In genomic region chr3:75641107-75641517, GRCh38 we compare ENCODE assay signal across 8 cellular contexts. TPM values are rescaled to one million over a fixed set of nuclear protein-coding genes. Genes with fewer than 3 reads are reported as not detected.
DNase-seq lines count a peak whose midpoint lies in the region; ATAC-seq, FAIRE-seq and TF ChIP-seq lines count a peak whose summit lies in the region.
"Not testable (repeated sequence)": the region's sequence is repeated elsewhere in the genome, so short reads cannot be mapped to it uniquely, and the experiment has no call there.

No MANE protein-coding gene starts in this region.

- not testable (repeated sequence) for H3K9me3 Mint-ChIP-seq in T-helper 2 cell treated with Interferon-gamma antibody and Interleukin-4, amounts not matched to agents 5 μg/mL and 100 μg/mL, for 36 hours

- H3K27me3 ChIP-seq in ACC112 (ENCODE audit: insufficient read depth, low read length); H7 (ENCODE audit: control insufficient read depth, insufficient read depth, low read length): not testable (repeated sequence)

- DNase-seq in H7 (peak; percentile 62), astrocyte of the hippocampus (ENCODE audit: low read depth, low spot score) (peak; percentile 85), fibroblast of mammary gland (ENCODE audit: low read depth) (peak; percentile 84), kidney (peak; percentile 88), omental fat pad (ENCODE audit: low spot score) (peak; percentile 49)
- peak; percentile 57 for DNase-seq in T-helper 2 cell treated with Interferon-gamma antibody and Interleukin-4, amounts not matched to agents 5 μg/mL and 100 μg/mL, for 36 hours (ENCODE audit: low spot score)
- DNase-seq in stimulated activated CD4-positive, alpha-beta T cell treated with anti-CD3 and anti-CD28 coated beads, TNF-alpha, amount 100 ng/mL, for 48 hours (ENCODE audit: low read depth in 3 of 3), result peak in 2 of 3 donors; percentile 14 to 43

- peaks cover 11% of the 10 kb centered on the region for H3K4me1 Mint-ChIP-seq in T-helper 2 cell treated with Interferon-gamma antibody and Interleukin-4, amounts not matched to agents 5 μg/mL and 100 μg/mL, for 36 hours (ENCODE audit: low read depth)

- not testable (repeated sequence) for H3K79me2 ChIP-seq in ACC112 (ENCODE audit: control insufficient read depth, insufficient read depth, low read length, unreplicated experiment)

- ATAC-seq in omental fat pad (ENCODE audit: low FRiP score), result not testable (repeated sequence)

- intact Hi-C loops in kidney (cut with DNase I), result not testable (repeated sequence)

- H3K4me1 ChIP-seq in ACC112 (ENCODE audit: control insufficient read depth, insufficient read depth, low read length, unreplicated experiment); kidney (ENCODE audit: control insufficient read depth in 1 of 2, insufficient read depth in 1 of 2, low read depth in 1 of 2, low read length in 2 of 2): not testable (repeated sequence)

- H3K27ac Mint-ChIP-seq in T-helper 2 cell treated with Interferon-gamma antibody and Interleukin-4, amounts not matched to agents 5 μg/mL and 100 μg/mL, for 36 hours, result peak overlapping the region; percentile 75

- peak overlapping the region in 1 of 2 donors; percentile 34 for H3K9ac ChIP-seq in kidney (ENCODE audit: low read length in 2 of 2)

- not testable (repeated sequence) for TF ChIP-seq CTCF in fibroblast of mammary gland (conservative IDR thresholded peaks at IDR 0.05; ENCODE audit: control insufficient read depth, insufficient read depth, low read depth, low read length); kidney (IDR thresholded peaks at IDR 0.05; ENCODE audit: borderline replicate concordance, extremely low read depth, insufficient read depth); omental fat pad (IDR thresholded peaks at IDR 0.05)

- not testable (repeated sequence) for H3K27me3 Mint-ChIP-seq in T-helper 2 cell treated with Interferon-gamma antibody and Interleukin-4, amounts not matched to agents 5 μg/mL and 100 μg/mL, for 36 hours (ENCODE audit: low read depth)

- H3K36me3 Mint-ChIP-seq in T-helper 2 cell treated with Interferon-gamma antibody and Interleukin-4, amounts not matched to agents 5 μg/mL and 100 μg/mL, for 36 hours (ENCODE audit: low read depth), result not testable (repeated sequence)

- H2AFZ ChIP-seq in ACC112 (ENCODE audit: low read length, unreplicated experiment), result peak overlapping the region; percentile 21

- H3K4me3 ChIP-seq in ACC112 (ENCODE audit: low read depth, low read length), result peak overlapping the region; percentile 79
- peak overlapping the region; percentile 57 for H3K4me3 ChIP-seq in H7 (ENCODE audit: insufficient read depth, low read depth, low read length)
- peak overlapping the region; percentile 59 for H3K4me3 ChIP-seq in fibroblast of mammary gland (ENCODE audit: control insufficient read depth, low read depth, low read length)
- H3K4me3 ChIP-seq in kidney (ENCODE audit: low read length in 2 of 2), result peak overlapping the region; percentile 74 to 80

- FAIRE-seq in kidney (lab: Jason Lieb, UNC), result not testable (repeated sequence)

- not testable (repeated sequence) for H3K27ac ChIP-seq in ACC112 (ENCODE audit: low read depth, low read length); kidney (ENCODE audit: low read depth in 2 of 2, low read length in 2 of 2)

- H3K4me3 Mint-ChIP-seq in T-helper 2 cell treated with Interferon-gamma antibody and Interleukin-4, amounts not matched to agents 5 μg/mL and 100 μg/mL, for 36 hours, result peak overlapping the region; percentile 89

- not testable (repeated sequence) for H3K36me3 ChIP-seq in ACC112 (ENCODE audit: insufficient read depth, low read length); H7 (replicated peaks; ENCODE audit: control insufficient read depth, insufficient read depth, low read length); kidney (ENCODE audit: control insufficient read depth in 1 of 2, insufficient read depth in 2 of 2, low read length in 2 of 2)

- H3K9me3 ChIP-seq in kidney (ENCODE audit: control insufficient read depth in 1 of 2, low read length in 2 of 2), result not testable (repeated sequence)

RNA-seq across cellular contexts. Expression of gene FRG2C, which starts 23.0 kb away (rescaled TPM):
- not detected in 2 replicates for total RNA-seq in H7 (2014; rRNA removed; shearing (Covaris generic))
- total RNA-seq in kidney, result not detected
- polyA plus RNA-seq in kidney (ENCODE audit: insufficient read depth, low read depth, low replicate concordance), result 0.99 TPM
- not detected for total RNA-seq in omental fat pad

Comparison
In these comparisons a context has a peak if more than half of its experiments do, and no peak if none do; other contexts are left out.
1. DNase-seq: peak in every context shown above with its lines; median percentile 88 in kidney; 85 in astrocyte of the hippocampus; 84 in fibroblast of mammary gland; 62 in H7; 57 in T-helper 2 cell treated with Interferon-gamma antibody and Interleukin-4, amounts not matched to agents 5 μg/mL and 100 μg/mL, for 36 hours; 49 in omental fat pad; 28 in stimulated activated CD4-positive, alpha-beta T cell treated with anti-CD3 and anti-CD28 coated beads, TNF-alpha, amount 100 ng/mL, for 48 hours.